Comparison of ENCODE assay signal across 9 cellular contexts in genomic region chr20:53942121-53942816, GRCh38.
DNase-seq lines count a peak whose midpoint lies in the region; ATAC-seq, FAIRE-seq and TF ChIP-seq lines count a peak whose summit lies in the region.
"Had no signal": no experiment of that assay in that cellular context is flagged by ENCODE, and none has a peak within 500 bp of the region (broad histone marks: within the 10 kb centered on the region; RNA-seq: fewer than 3 reads in every experiment).

No MANE protein-coding gene starts in this region.

- H3K27ac ChIP-seq in neuronal stem cell (replicated peaks; ENCODE audit: low read length) = peak overlapping the region; percentile 48

- H3K27me3 Mint-ChIP-seq in activated CD4-positive, alpha-beta memory T cell treated with anti-CD3 and anti-CD28 coated beads for 36 hours = no peaks in the 10 kb centered on the region
- no peaks in the 10 kb centered on the region for H3K27me3 Mint-ChIP-seq in mesothelial cell of epicardium (ENCODE audit: low read depth)

- H2BK12ac ChIP-seq in neuronal stem cell (ENCODE audit: low read length) = no peak overlapping the region

- no peak overlapping the region for H3K18ac ChIP-seq in neuronal stem cell (ENCODE audit: low read length)

- intact Hi-C loops in activated CD4-positive, alpha-beta memory T cell treated with anti-CD3 and anti-CD28 coated beads for 36 hours (cut with micrococcal nuclease) = loop anchor here (10.0 kb wide), 1 partner anchor 727 kb away; no protein-coding TSS in a partner anchor

- H3K27me3 ChIP-seq in neuronal stem cell (ENCODE audit: control insufficient read depth in 3 of 3, insufficient read depth in 3 of 3, low read depth in 1 of 3, low read length in 3 of 3) (no peaks in the 10 kb centered on the region), HAP-1 (ENCODE audit: low read depth) (no peaks in the 10 kb centered on the region)

- no peak overlapping the region for H2BK5ac ChIP-seq in neuronal stem cell (ENCODE audit: low read length)

- CTCF ChIA-PET in activated CD4-positive, alpha-beta memory T cell treated with anti-CD3 and anti-CD28 coated beads for 36 hours (lab: Charles Lee) = interaction anchor here (0.7 to 5.5 kb wide), 3 partner anchors 16 to 363 kb away, joined by 3 to 59 read pairs (median 4); no protein-coding TSS in a partner anchor

- in situ Hi-C loops in astrocyte of the spinal cord (cut with HindIII; ENCODE audit: low sequenced_read_pairs) = no loop called here
- in situ Hi-C loops in HAP-1 (cut with MboI; ENCODE audit: low sequenced_read_pairs) = loop anchor here (5.0 to 10.0 kb wide), 2 partner anchors 365 to 527 kb away; no protein-coding TSS in a partner anchor

- no peak overlapping the region for H3K4ac ChIP-seq in neuronal stem cell (ENCODE audit: low read length)

- whole genome bisulfite sequencing in neuronal stem cell (ENCODE audit: extremely low coverage in 2 of 2, insufficient read length in 2 of 2, insufficient replicate concordance in 1 of 2), 2 donors = no CpG with 5 or more reads among the region's 12 CpGs

- no peak overlapping the region for H4K8ac ChIP-seq in neuronal stem cell (ENCODE audit: low read depth, low read length)

- H3K9me3 Mint-ChIP-seq in activated CD4-positive, alpha-beta memory T cell treated with anti-CD3 and anti-CD28 coated beads for 36 hours = no peaks in the 10 kb centered on the region
- H3K9me3 Mint-ChIP-seq in mesothelial cell of epicardium = no peaks in the 10 kb centered on the region

- no peak overlapping the region for H2BK120ac ChIP-seq in neuronal stem cell (ENCODE audit: low read depth, low read length)

- peaks cover 9 to 14% of the 10 kb centered on the region in 2 donors for H3K4me1 ChIP-seq in neuronal stem cell (ENCODE audit: control insufficient read depth in 2 of 2, insufficient read depth in 1 of 2, low read depth in 1 of 2, low read length in 2 of 2)
- peaks cover 24% of the 10 kb centered on the region for H3K4me1 ChIP-seq in HAP-1

- no peak overlapping the region for H4K91ac ChIP-seq in neuronal stem cell (ENCODE audit: low read depth, low read length, poor library complexity)

- H3K4me2 ChIP-seq in neuronal stem cell (ENCODE audit: insufficient read depth, low read length, poor library complexity, severe bottlenecking) = no peak overlapping the region

- no peak overlapping the region for H3K9ac ChIP-seq in neuronal stem cell (ENCODE audit: low read depth, low read length, poor library complexity)

- H3K23ac ChIP-seq in neuronal stem cell (ENCODE audit: low read depth, low read length, poor library complexity) = no peak overlapping the region

- no peaks in the 10 kb centered on the region for H3K36me3 ChIP-seq in neuronal stem cell (replicated peaks in 1 of 2; ENCODE audit: control insufficient read depth in 2 of 2, insufficient read depth in 2 of 2, low read length in 2 of 2)
- no peaks in the 10 kb centered on the region for H3K36me3 ChIP-seq in HAP-1 (replicated peaks)

- H2BK15ac ChIP-seq in neuronal stem cell (ENCODE audit: low read length) = no peak overlapping the region

- peak; percentile 9 for FAIRE-seq in GM18507 (lab: Jason Lieb, UNC)
- FAIRE-seq: islet of Langerhans had no signal

- ATAC-seq in HG03159 (IDR thresholded peaks at IDR 0.05; ENCODE audit: unreplicated experiment) = peak; percentile 53

- H3K9me3 ChIP-seq in neuronal stem cell (replicated peaks in 1 of 2; ENCODE audit: control insufficient read depth in 2 of 2, insufficient read depth in 1 of 2, low read depth in 1 of 2, low read length in 2 of 2) (no peaks in the 10 kb centered on the region), HAP-1 (no peaks in the 10 kb centered on the region)

- no peaks in the 10 kb centered on the region for H3K36me3 Mint-ChIP-seq in activated CD4-positive, alpha-beta memory T cell treated with anti-CD3 and anti-CD28 coated beads for 36 hours
- no peaks in the 10 kb centered on the region for H3K36me3 Mint-ChIP-seq in mesothelial cell of epicardium

- no peak overlapping the region for H3K14ac ChIP-seq in neuronal stem cell (ENCODE audit: low read length)

- H3K27ac Mint-ChIP-seq in activated CD4-positive, alpha-beta memory T cell treated with anti-CD3 and anti-CD28 coated beads for 36 hours = no peak overlapping the region
- no peak overlapping the region for H3K27ac Mint-ChIP-seq in mesothelial cell of epicardium

- POLR2A ChIA-PET in activated CD4-positive, alpha-beta memory T cell treated with anti-CD3 and anti-CD28 coated beads for 36 hours (lab: Charles Lee) = interaction anchor here (0.5 kb wide), 1 partner anchor 967 kb away, joined by 8 read pairs; no protein-coding TSS in a partner anchor

- H3K4me3 ChIP-seq in astrocyte of the spinal cord (ENCODE audit: low read depth, low read length) (no peak overlapping the region), neuronal stem cell (ENCODE audit: low read length in 2 of 2) (peak overlapping the region in 1 of 2 donors; percentile 1), HAP-1 (no peak overlapping the region)

- H2AFZ ChIP-seq in neuronal stem cell (ENCODE audit: low read length) = peak overlapping the region; percentile 71

- H3K79me1 ChIP-seq in neuronal stem cell (ENCODE audit: low read depth, low read length) = no peaks in the 10 kb centered on the region

- DNase-seq in GM18507 (ENCODE audit: extremely low spot score, insufficient read length, low read depth) (no peak), astrocyte of the spinal cord (ENCODE audit: low read depth, low spot score) (peak; percentile 29), neuronal stem cell (ENCODE audit: low spot score) (no peak), mesothelial cell of epicardium (ENCODE audit: low spot score in 2 of 2, unreplicated experiment in 2 of 2) (no peak), HAP-1 (ENCODE audit: low spot score in 2 of 2) (no peak), NCI-H1105 treated with DMSO at 0.1 percent for 48 hours (lab: John Stamatoyannopoulos, UW) (no peak)
- no peak for DNase-seq in activated CD4-positive, alpha-beta memory T cell treated with anti-CD3 and anti-CD28 coated beads for 36 hours

- TF ChIP-seq CTCF in astrocyte of the spinal cord (IDR thresholded peaks at IDR 0.05; ENCODE audit: low read depth, low read length) (no peak), mesothelial cell of epicardium (IDR thresholded peaks at IDR 0.05; ENCODE audit: unreplicated experiment) (no peak)

- H3K4me3 Mint-ChIP-seq in activated CD4-positive, alpha-beta memory T cell treated with anti-CD3 and anti-CD28 coated beads for 36 hours = no peak overlapping the region
- H3K4me3 Mint-ChIP-seq in mesothelial cell of epicardium = no peak overlapping the region

- H3K4me1 Mint-ChIP-seq in activated CD4-positive, alpha-beta memory T cell treated with anti-CD3 and anti-CD28 coated beads for 36 hours (ENCODE audit: low read depth) = peaks cover 18% of the 10 kb centered on the region
- H3K4me1 Mint-ChIP-seq in mesothelial cell of epicardium = peaks cover 43% of the 10 kb centered on the region

- H2AK5ac ChIP-seq in neuronal stem cell (ENCODE audit: low read depth, low read length) = no peak overlapping the region
